18 cellular contexts compared by ENCODE assay signal in genomic region chr5:142824391-142824790, GRCh38. TPM values are rescaled to one million over a fixed set of nuclear protein-coding genes. Genes with fewer than 3 reads are reported as not detected.
DNase-seq lines count a peak whose midpoint lies in the region; ATAC-seq and TF ChIP-seq lines count a peak whose summit lies in the region.
"Had no signal": no experiment of that assay in that cellular context is flagged by ENCODE, and none has a peak within 500 bp of the region (broad histone marks: within the 10 kb centered on the region; RNA-seq: fewer than 3 reads in every experiment).

No MANE protein-coding gene starts in this region.

- TF ChIP-seq CTCF in natural killer cell (IDR thresholded peaks at IDR 0.05), result no peak
- no peak for TF ChIP-seq CTCF in transverse colon (IDR thresholded peaks at IDR 0.05)

- ATAC-seq in central memory CD8-positive, alpha-beta T cell (replicated peaks; ENCODE audit: extremely low read depth, poor library complexity, severe bottlenecking), result no peak
- no peak for ATAC-seq in natural killer cell
- ATAC-seq in HG02973 (IDR thresholded peaks at IDR 0.05; ENCODE audit: unreplicated experiment), result no peak

- H3K9me3 ChIP-seq in transverse colon, result no peaks in the 10 kb centered on the region
- H3K9me3 ChIP-seq: BLaER1 had no signal

- no peak for DNase-seq in activated CD4-positive, alpha-beta T cell treated with anti-CD3 and anti-CD28 coated beads, Interleukin-2, amount 10 ng/mL, durations not matched to agents 24 days and 14 days
- DNase-seq in activated CD4-positive, alpha-beta T cell treated with anti-CD3 and anti-CD28 coated beads for 48 hours, result no peak
- no peak for DNase-seq in central memory CD8-positive, alpha-beta T cell (ENCODE audit: low spot score in 2 of 2)
- no peak for DNase-seq in natural killer cell
- DNase-seq in transverse colon, result no peak
- DNase-seq in GF-D8 (lab: John Stamatoyannopoulos, UW), result no peak
- no peak for DNase-seq in kidney glomerular epithelial cell (lab: John Stamatoyannopoulos, UW)
- DNase-seq: CD8-positive, alpha-beta memory T cell; DMS79 treated with DMSO at 0.1 percent for 48 hours; GM23248; NCI-H1436 treated with DMSO at 0.1 percent for 48 hours; NCI-H226; NCI-H524 treated with DMSO at 0.1 percent for 48 hours; SHP77 treated with DMSO at 0.1 percent for 48 hours had no signal

- no peaks in the 10 kb centered on the region for H3K27me3 ChIP-seq in transverse colon
- H3K27me3 ChIP-seq: BLaER1 had no signal

- intact Hi-C loops in activated CD4-positive, alpha-beta T cell treated with anti-CD3 and anti-CD28 coated beads, Interleukin-2, amount 10 ng/mL, durations not matched to agents 24 days and 14 days (cut with micrococcal nuclease), result loop anchor here (5.0 to 10.0 kb wide), 4 partner anchors 230 to 1348 kb away; partner anchors contain the start of genes KCTD16 and YIPF5
- intact Hi-C loops in natural killer cell (cut with micrococcal nuclease) (no loop called here), transverse colon (cut with DNase I; ENCODE audit: low total_unique reads) (no loop called here)

- no peak overlapping the region for H3K4me3 ChIP-seq in transverse colon
- H3K4me3 ChIP-seq: BLaER1, GM23248 had no signal

- no peaks in the 10 kb centered on the region for H3K9me3 Mint-ChIP-seq in activated CD4-positive, alpha-beta T cell treated with anti-CD3 and anti-CD28 coated beads, Interleukin-2, amount 10 ng/mL, durations not matched to agents 24 days and 14 days
- H3K9me3 Mint-ChIP-seq in central memory CD8-positive, alpha-beta T cell, result no peaks in the 10 kb centered on the region
- no peaks in the 10 kb centered on the region for H3K9me3 Mint-ChIP-seq in natural killer cell

- peaks cover 2% of the 10 kb centered on the region for H3K36me3 Mint-ChIP-seq in activated CD4-positive, alpha-beta T cell treated with anti-CD3 and anti-CD28 coated beads, Interleukin-2, amount 10 ng/mL, durations not matched to agents 24 days and 14 days (ENCODE audit: low read depth)
- no peaks in the 10 kb centered on the region for H3K36me3 Mint-ChIP-seq in central memory CD8-positive, alpha-beta T cell (ENCODE audit: insufficient read depth)
- H3K36me3 Mint-ChIP-seq in natural killer cell, result no peaks in the 10 kb centered on the region

- peaks cover 68% of the 10 kb centered on the region for H3K4me1 Mint-ChIP-seq in activated CD4-positive, alpha-beta T cell treated with anti-CD3 and anti-CD28 coated beads, Interleukin-2, amount 10 ng/mL, durations not matched to agents 24 days and 14 days
- peaks cover 92% of the 10 kb centered on the region for H3K4me1 Mint-ChIP-seq in central memory CD8-positive, alpha-beta T cell
- H3K4me1 Mint-ChIP-seq in natural killer cell, result peaks cover 91 to 95% of the 10 kb centered on the region in 2 donors

- peak overlapping the region; percentile 23 for H3K27ac Mint-ChIP-seq in activated CD4-positive, alpha-beta T cell treated with anti-CD3 and anti-CD28 coated beads, Interleukin-2, amount 10 ng/mL, durations not matched to agents 24 days and 14 days
- peak overlapping the region; percentile 36 for H3K27ac Mint-ChIP-seq in central memory CD8-positive, alpha-beta T cell (ENCODE audit: low read depth)
- peak overlapping the region; percentile 35 to 79 for H3K27ac Mint-ChIP-seq in natural killer cell

- H3K27me3 Mint-ChIP-seq in activated CD4-positive, alpha-beta T cell treated with anti-CD3 and anti-CD28 coated beads, Interleukin-2, amount 10 ng/mL, durations not matched to agents 24 days and 14 days, result no peaks in the 10 kb centered on the region
- no peaks in the 10 kb centered on the region for H3K27me3 Mint-ChIP-seq in central memory CD8-positive, alpha-beta T cell
- no peaks in the 10 kb centered on the region for H3K27me3 Mint-ChIP-seq in natural killer cell (ENCODE audit: low read depth in 2 of 2)
- H3K27me3 Mint-ChIP-seq: CD8-positive, alpha-beta memory T cell had no signal

- TF ChIP-seq POLR2A in transverse colon (IDR thresholded peaks at IDR 0.05), result no peak

- no peak overlapping the region for H3K4me3 Mint-ChIP-seq in activated CD4-positive, alpha-beta T cell treated with anti-CD3 and anti-CD28 coated beads, Interleukin-2, amount 10 ng/mL, durations not matched to agents 24 days and 14 days
- H3K4me3 Mint-ChIP-seq in central memory CD8-positive, alpha-beta T cell, result no peak overlapping the region
- H3K4me3 Mint-ChIP-seq in natural killer cell, result no peak overlapping the region
- H3K4me3 Mint-ChIP-seq: CD8-positive, alpha-beta memory T cell had no signal

- peaks cover 21 to 87% (median 71%) of the 10 kb centered on the region in 4 donors for H3K4me1 ChIP-seq in transverse colon
- H3K4me1 ChIP-seq: BLaER1 had no signal

- H3K27ac ChIP-seq in transverse colon, result peak overlapping the region; percentile 20 to 86 (median 66)
- H3K27ac ChIP-seq: BLaER1, GM23248, KMS-11 had no signal

- H3K36me3 ChIP-seq in transverse colon, result no peaks in the 10 kb centered on the region
- H3K36me3 ChIP-seq: BLaER1 had no signal

- in situ Hi-C loops in transverse colon (cut with MboI; ENCODE audit: low pct_ligation_motif_present in 1 of 4, low pct_unique_long_range_greater_than_20kb in 1 of 4, low sequenced_read_pairs in 3 of 4), result no loop called here

- TF ChIP-seq EP300 in transverse colon (IDR thresholded peaks at IDR 0.05; ENCODE audit: low read depth), result no peak

- WGBS in transverse colon (ENCODE audit: low coverage in 1 of 2), 2 donors, result 42% methylated on average over 2 of the region's 2 CpGs; no CpG with 5 or more reads in 1 of the 2 donors

RNA-seq across cellular contexts. Expression of gene ARHGAP26, which starts 54.2 kb away (rescaled TPM):
- total RNA-seq in activated CD4-positive, alpha-beta T cell treated with anti-CD3 and anti-CD28 coated beads, Interleukin-2, amount 10 ng/mL, durations not matched to agents 24 days and 14 days, result 12.7 and 15.3 TPM in 2 replicates
- total RNA-seq in natural killer cell, result 100 to 1,000 TPM; 153 to 159 (median 158) TPM
- total RNA-seq in transverse colon, result 10 to 100 TPM; 61.0 to 76.7 (median 61.2) TPM
- total RNA-seq: G401 had no signal
